25 cellular contexts compared by ENCODE assay signal in genomic region chr12:16282978-16283377, GRCh38. TPM values are rescaled to one million over a fixed set of nuclear protein-coding genes. Genes with fewer than 3 reads are reported as not detected.
"Had no signal": no experiment of that assay in that cellular context is flagged by ENCODE, and none has a peak within 500 bp of the region (broad histone marks: within the 10 kb centered on the region; RNA-seq: fewer than 3 reads in every experiment).

No MANE protein-coding gene starts in this region.

- ATAC-seq: K562, Panc1, PC-3 had no signal

- DNase-seq: MG63, NCI-H1092, NCI-H1105 treated with DMSO at 0.1 percent for 48 hours, NCI-H1417 treated with DMSO at 0.1 percent for 48 hours, NCI-H146, NCI-H1694 treated with DMSO at 0.1 percent for 48 hours, NCI-H1930, NCI-H2081, NCI-H2107, NCI-H2227 treated with DMSO at 0.1 percent for 48 hours, NCI-H524, NCI-H526 treated with DMSO at 0.1 percent for 48 hours, NCI-H774, PC-3, SHP77, SK-N-SH had no signal

- H3K4me2 ChIP-seq: SK-N-SH had no signal

- H3K9ac ChIP-seq: SK-N-SH had no signal

- H3K36me3 ChIP-seq: MG63 had no signal

- FAIRE-seq: HTR-8/SVneo, K562 had no signal

- H3K4me3 Mint-ChIP-seq: IgD-negative memory B cell had no signal

- H3K36me3 Mint-ChIP-seq: IgD-negative memory B cell had no signal

- H3K4me3 ChIP-seq: K562, MG63 had no signal

- H3K4me1 Mint-ChIP-seq: IgD-negative memory B cell had no signal

- H3K9me3 ChIP-seq: SK-N-SH had no signal

- H3K27ac ChIP-seq: HL-60, RWPE1 had no signal

- H3K27me3 ChIP-seq: MG63 had no signal

- H3K27me3 Mint-ChIP-seq: IgD-negative memory B cell had no signal

- H3K9me2 ChIP-seq: SK-N-SH had no signal

RNA-seq across cellular contexts. Expression of gene SLC15A5, which starts 5.5 kb away (rescaled TPM):
- total RNA-seq: K562; OCI-LY7; PC-3; SK-MEL-5; T-helper 1 cell treated with Interleukin-12 subunit alpha and Interleukin-12 subunit beta and Interleukin-4 antibody, amounts not matched to agents 30 ng/mL and 1 ng/mL, for 36 hours had no signal
- polyA plus RNA-seq: IgD-negative memory B cell, K562, SK-N-SH had no signal
